In the genomic region with DNA sequence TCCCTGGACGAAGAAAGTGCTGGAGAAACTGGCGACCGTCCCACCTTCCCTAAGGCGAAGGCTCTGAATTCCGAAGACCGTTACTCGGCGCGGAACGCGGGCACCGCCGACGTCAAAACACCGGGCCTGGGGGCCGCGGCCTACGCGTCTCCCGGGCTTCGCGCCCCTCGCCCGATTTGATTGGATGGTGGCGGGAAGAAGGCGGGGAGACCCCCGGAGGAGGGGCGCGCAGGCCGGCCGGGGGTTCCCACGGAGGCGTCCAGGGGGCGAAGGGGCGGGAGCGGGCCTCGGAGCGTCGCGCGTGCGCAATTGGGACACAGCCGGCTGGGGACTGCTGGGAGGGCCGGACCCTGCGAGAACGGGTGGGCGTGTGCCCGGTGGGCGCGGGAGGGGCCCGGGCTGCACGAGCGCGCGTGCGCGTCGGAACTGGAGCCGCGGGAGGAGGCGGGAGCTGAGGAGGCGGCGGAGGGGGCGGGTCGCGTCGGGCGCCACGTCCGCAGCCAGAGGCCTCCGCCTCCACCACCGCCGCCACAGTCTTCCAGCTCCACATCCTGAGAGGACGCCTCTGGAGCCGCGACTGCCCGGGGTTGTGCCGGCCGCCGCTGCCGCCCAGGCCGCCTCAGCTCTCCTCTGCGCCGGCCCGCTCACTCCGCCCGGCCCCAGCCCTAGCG, we compare ENCODE assay signal across 1 cellular context.
TF ChIP-seq lines count a peak whose summit lies in the region.

Gene TMEM263, plus strand, starts transcription at position 531 of the 671 bp plus-strand sequence. CDS start 11,210 bp downstream, outside the sequence.

TF ChIP-seq in GM12878, 131 proteins besides CTCF, POLR2A, EP300 and RAD21 (continued from another document and continues in another):
- TF ChIP-seq NR2C1 (IDR thresholded peaks at IDR 0.05): no peak
- no peak for TF ChIP-seq BRCA1 (IDR thresholded peaks at IDR 0.05; ENCODE audit: low read depth, low read length)
- TF ChIP-seq GATAD2B (conservative IDR thresholded peaks at IDR 0.05; ENCODE audit: low read depth): peak; percentile 83
- no peak for TF ChIP-seq CBX3 (IDR thresholded peaks at IDR 0.05; ENCODE audit: borderline replicate concordance, low read depth)
- no peak for TF ChIP-seq PAX8 (IDR thresholded peaks at IDR 0.05)
- TF ChIP-seq MEF2B (IDR thresholded peaks at IDR 0.05; ENCODE audit: partially characterized antibody, poor library complexity, severe bottlenecking): no peak
- TF ChIP-seq CBFB (IDR thresholded peaks at IDR 0.05; ENCODE audit: low read depth): no peak
- TF ChIP-seq CBX5 (IDR thresholded peaks at IDR 0.05; ENCODE audit: low read depth): no peak
- TF ChIP-seq TAF1 (IDR thresholded peaks at IDR 0.05; ENCODE audit: borderline replicate concordance, low read depth, low read length): peak; percentile 68; the same call in 1 of the 2 replicates
- no peak for TF ChIP-seq SKIL (IDR thresholded peaks at IDR 0.05; ENCODE audit: low read depth, poor library complexity, severe bottlenecking)
- TF ChIP-seq ZNF384 (IDR thresholded peaks at IDR 0.05; ENCODE audit: borderline replicate concordance, low read depth, low read length): no peak
- TF ChIP-seq ELK1 (IDR thresholded peaks at IDR 0.05; ENCODE audit: low read depth, low read length): no peak
- TF ChIP-seq, protein P1, sequence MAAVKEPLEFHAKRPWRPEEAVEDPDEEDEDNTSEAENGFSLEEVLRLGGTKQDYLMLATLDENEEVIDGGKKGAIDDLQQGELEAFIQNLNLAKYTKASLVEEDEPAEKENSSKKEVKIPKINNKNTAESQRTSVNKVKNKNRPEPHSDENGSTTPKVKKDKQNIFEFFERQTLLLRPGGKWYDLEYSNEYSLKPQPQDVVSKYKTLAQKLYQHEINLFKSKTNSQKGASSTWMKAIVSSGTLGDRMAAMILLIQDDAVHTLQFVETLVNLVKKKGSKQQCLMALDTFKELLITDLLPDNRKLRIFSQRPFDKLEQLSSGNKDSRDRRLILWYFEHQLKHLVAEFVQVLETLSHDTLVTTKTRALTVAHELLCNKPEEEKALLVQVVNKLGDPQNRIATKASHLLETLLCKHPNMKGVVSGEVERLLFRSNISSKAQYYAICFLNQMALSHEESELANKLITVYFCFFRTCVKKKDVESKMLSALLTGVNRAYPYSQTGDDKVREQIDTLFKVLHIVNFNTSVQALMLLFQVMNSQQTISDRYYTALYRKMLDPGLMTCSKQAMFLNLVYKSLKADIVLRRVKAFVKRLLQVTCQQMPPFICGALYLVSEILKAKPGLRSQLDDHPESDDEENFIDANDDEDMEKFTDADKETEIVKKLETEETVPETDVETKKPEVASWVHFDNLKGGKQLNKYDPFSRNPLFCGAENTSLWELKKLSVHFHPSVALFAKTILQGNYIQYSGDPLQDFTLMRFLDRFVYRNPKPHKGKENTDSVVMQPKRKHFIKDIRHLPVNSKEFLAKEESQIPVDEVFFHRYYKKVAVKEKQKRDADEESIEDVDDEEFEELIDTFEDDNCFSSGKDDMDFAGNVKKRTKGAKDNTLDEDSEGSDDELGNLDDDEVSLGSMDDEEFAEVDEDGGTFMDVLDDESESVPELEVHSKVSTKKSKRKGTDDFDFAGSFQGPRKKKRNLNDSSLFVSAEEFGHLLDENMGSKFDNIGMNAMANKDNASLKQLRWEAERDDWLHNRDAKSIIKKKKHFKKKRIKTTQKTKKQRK (IDR thresholded peaks at IDR 0.05; ENCODE audit: low read depth, low read length): no peak
- TF ChIP-seq STAT3 (IDR thresholded peaks at IDR 0.05; ENCODE audit: low read depth, low read length): no peak
- TF ChIP-seq HCFC1 (IDR thresholded peaks at IDR 0.05; ENCODE audit: low read length): no peak
- peak; percentile 74 for TF ChIP-seq BACH1 (IDR thresholded peaks at IDR 0.05; ENCODE audit: borderline replicate concordance)
- no peak for TF ChIP-seq MTA2 (IDR thresholded peaks at IDR 0.05; ENCODE audit: low read depth)
- TF ChIP-seq POLR2AphosphoS5 (IDR thresholded peaks at IDR 0.05; ENCODE audit: low read length): peak; percentile 88
- no peak for TF ChIP-seq FOXK2 (IDR thresholded peaks at IDR 0.05)
- no peak for TF ChIP-seq MTA3 (IDR thresholded peaks at IDR 0.05; ENCODE audit: borderline replicate concordance, low read length)
- no peak; the same call in 2 of the 3 replicates for TF ChIP-seq POU2F2 (IDR thresholded peaks at IDR 0.05; ENCODE audit: borderline replicate concordance, low read depth, low read length)
- TF ChIP-seq ZBED1 (IDR thresholded peaks at IDR 0.05; ENCODE audit: borderline replicate concordance): no peak
- no peak for TF ChIP-seq NFYA (IDR thresholded peaks at IDR 0.05; ENCODE audit: borderline replicate concordance, low read depth, low read length)
- TF ChIP-seq, protein P2, sequence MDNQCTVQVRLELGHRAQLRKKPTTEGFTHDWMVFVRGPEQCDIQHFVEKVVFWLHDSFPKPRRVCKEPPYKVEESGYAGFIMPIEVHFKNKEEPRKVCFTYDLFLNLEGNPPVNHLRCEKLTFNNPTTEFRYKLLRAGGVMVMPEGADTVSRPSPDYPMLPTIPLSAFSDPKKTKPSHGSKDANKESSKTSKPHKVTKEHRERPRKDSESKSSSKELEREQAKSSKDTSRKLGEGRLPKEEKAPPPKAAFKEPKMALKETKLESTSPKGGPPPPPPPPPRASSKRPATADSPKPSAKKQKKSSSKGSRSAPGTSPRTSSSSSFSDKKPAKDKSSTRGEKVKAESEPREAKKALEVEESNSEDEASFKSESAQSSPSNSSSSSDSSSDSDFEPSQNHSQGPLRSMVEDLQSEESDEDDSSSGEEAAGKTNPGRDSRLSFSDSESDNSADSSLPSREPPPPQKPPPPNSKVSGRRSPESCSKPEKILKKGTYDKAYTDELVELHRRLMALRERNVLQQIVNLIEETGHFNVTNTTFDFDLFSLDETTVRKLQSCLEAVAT (IDR thresholded peaks at IDR 0.05): 0 out of 2 replicates have a peak, but pooled peaks have one; percentile 31
- TF ChIP-seq PAX5 (IDR thresholded peaks at IDR 0.05; ENCODE audit: borderline replicate concordance, low read depth, low read length): no peak
- peak; percentile 13 for TF ChIP-seq SP1 (IDR thresholded peaks at IDR 0.05; ENCODE audit: low read depth, low read length)
- no peak for TF ChIP-seq JUNB (IDR thresholded peaks at IDR 0.05)
- TF ChIP-seq BMI1 (IDR thresholded peaks at IDR 0.05; ENCODE audit: borderline replicate concordance): no peak
- no peak for TF ChIP-seq SMAD5 (IDR thresholded peaks at IDR 0.05; ENCODE audit: low read depth)
- no peak for TF ChIP-seq JUND (IDR thresholded peaks at IDR 0.05; ENCODE audit: low read depth, low read length)
- TF ChIP-seq BHLHE40 (IDR thresholded peaks at IDR 0.05; ENCODE audit: borderline replicate concordance in 1 of 2, low read depth in 2 of 2, low read length in 1 of 2): peak; percentile 46 to 88; a peak in 3 of 4 replicates
- no peak for TF ChIP-seq SREBF1 (IDR thresholded peaks at IDR 0.05; ENCODE audit: low read length)
- 0 out of 2 replicates have a peak, but pooled peaks have one; percentile 58 for TF ChIP-seq HDGF (IDR thresholded peaks at IDR 0.05)
- TF ChIP-seq NRF1 (conservative IDR thresholded peaks at IDR 0.05; ENCODE audit: low read depth, low read length): peak; percentile 41
- TF ChIP-seq WRNIP1 (IDR thresholded peaks at IDR 0.05; ENCODE audit: borderline replicate concordance, low read depth, low read length): no peak
- peak; percentile 42; the same call in 1 of the 2 replicates for TF ChIP-seq YY1 (IDR thresholded peaks at IDR 0.05; ENCODE audit: low read depth, low read length)
- no peak for TF ChIP-seq MYC (IDR thresholded peaks at IDR 0.05; ENCODE audit: insufficient read depth, insufficient read length, insufficient replicate concordance, low read length, severe bottlenecking)
- TF ChIP-seq CEBPB (IDR thresholded peaks at IDR 0.05; ENCODE audit: borderline replicate concordance in 1 of 2, low read depth in 2 of 2, low read length in 2 of 2): no peak
- no peak for TF ChIP-seq RCOR1 (conservative IDR thresholded peaks at IDR 0.05; ENCODE audit: low read depth, low read length)
- peak; percentile 72 for TF ChIP-seq NBN (IDR thresholded peaks at IDR 0.05)
- no peak for TF ChIP-seq REST (IDR thresholded peaks at IDR 0.05; ENCODE audit: low read depth, low read length)
- 0 out of 2 replicates have a peak, but pooled peaks have one; percentile 45 for TF ChIP-seq TCF3 (IDR thresholded peaks at IDR 0.05; ENCODE audit: borderline replicate concordance, insufficient read depth, low read depth, low read length)
- TF ChIP-seq ZNF207 (IDR thresholded peaks at IDR 0.05; ENCODE audit: borderline replicate concordance): peak; percentile 57; the same call in 1 of the 2 replicates
- TF ChIP-seq HDAC2 (IDR thresholded peaks at IDR 0.05): no peak
- no peak; the same call in 1 of the 2 replicates for TF ChIP-seq PKNOX1 (IDR thresholded peaks at IDR 0.05)
- TF ChIP-seq SIN3A (IDR thresholded peaks at IDR 0.05; ENCODE audit: low read depth, low read length): 0 out of 2 replicates have a peak, but pooled peaks have one; percentile 12
- no peak for TF ChIP-seq KDM1A (IDR thresholded peaks at IDR 0.05; ENCODE audit: borderline replicate concordance)
- TF ChIP-seq SUPT20H (IDR thresholded peaks at IDR 0.05; ENCODE audit: borderline replicate concordance, control insufficient read depth, low read depth, low read length): no peak
- TF ChIP-seq, protein P3, sequence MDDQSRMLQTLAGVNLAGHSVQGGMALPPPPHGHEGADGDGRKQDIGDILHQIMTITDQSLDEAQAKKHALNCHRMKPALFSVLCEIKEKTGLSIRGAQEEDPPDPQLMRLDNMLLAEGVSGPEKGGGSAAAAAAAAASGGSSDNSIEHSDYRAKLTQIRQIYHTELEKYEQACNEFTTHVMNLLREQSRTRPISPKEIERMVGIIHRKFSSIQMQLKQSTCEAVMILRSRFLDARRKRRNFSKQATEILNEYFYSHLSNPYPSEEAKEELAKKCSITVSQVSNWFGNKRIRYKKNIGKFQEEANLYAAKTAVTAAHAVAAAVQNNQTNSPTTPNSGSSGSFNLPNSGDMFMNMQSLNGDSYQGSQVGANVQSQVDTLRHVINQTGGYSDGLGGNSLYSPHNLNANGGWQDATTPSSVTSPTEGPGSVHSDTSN (IDR thresholded peaks at IDR 0.05; ENCODE audit: insufficient replicate concordance, low read depth, low read length): no peak
- TF ChIP-seq PML (IDR thresholded peaks at IDR 0.05; ENCODE audit: low read length): no peak
- no peak for TF ChIP-seq SREBF2 (IDR thresholded peaks at IDR 0.05; ENCODE audit: low read length)
- TF ChIP-seq RFX5 (IDR thresholded peaks at IDR 0.05; ENCODE audit: low read depth, low read length): no peak
- no peak for TF ChIP-seq NFIC (IDR thresholded peaks at IDR 0.05; ENCODE audit: low read depth, low read length)
